In genomic region chr12:53379389-53380103, GRCh38 we compare ENCODE assay signal across 8 cellular contexts. TPM values are rescaled to one million over a fixed set of nuclear protein-coding genes. Genes with fewer than 3 reads are reported as not detected.
A peak's percentile ranks its signal among the peaks of the same experiment; 100 is the strongest.
DNase-seq lines count a peak whose midpoint lies in the region; ATAC-seq and TF ChIP-seq lines count a peak whose summit lies in the region.

No MANE protein-coding gene starts in this region.

- H3K9me3 ChIP-seq in SU-DHL-6 (ENCODE audit: insufficient read depth, low read length), result no peaks in the 10 kb centered on the region

- intact Hi-C loops in left cardiac atrium (cut with DNase I), result loop anchor here in 1 of 2 donors (2.0 kb wide), 1 partner anchor 55 kb away; no protein-coding TSS in a partner anchor
- intact Hi-C loops in posterior cingulate gyrus (cut with DNase I), result no loop called here

- H3K79me2 ChIP-seq in SU-DHL-6 (ENCODE audit: insufficient read depth, low read length), result peaks cover 34% of the 10 kb centered on the region

- H3K9me2 ChIP-seq in SU-DHL-6 (replicated peaks; ENCODE audit: insufficient read depth, low read length), result no peaks in the 10 kb centered on the region

- H3K4me1 ChIP-seq in urinary bladder (ENCODE audit: insufficient read depth), result peaks cover 4% of the 10 kb centered on the region

- H3K27ac ChIP-seq in SU-DHL-6 (ENCODE audit: low read depth, low read length) (peak overlapping the region; percentile 88), urinary bladder (ENCODE audit: low read depth) (peak overlapping the region; percentile 84)

- no peaks in the 10 kb centered on the region for H3K27me3 ChIP-seq in SU-DHL-6 (ENCODE audit: low read length)

- WGBS in urinary bladder, result under 1% methylated on average over 29 of the region's 29 CpGs

- H3K9ac ChIP-seq in SU-DHL-6 (ENCODE audit: low read length), result peak overlapping the region; percentile 85

- peak overlapping the region; percentile 67 for H3K4me2 ChIP-seq in SU-DHL-6 (ENCODE audit: low read depth, low read length, poor library complexity, severe bottlenecking)

- TF ChIP-seq CTCF in GM13976 (IDR thresholded peaks at IDR 0.05; ENCODE audit: borderline replicate concordance, control extremely low read depth, extremely low read depth, insufficient read depth, missing control alignments), result no peak
- TF ChIP-seq CTCF in SU-DHL-6 (IDR thresholded peaks at IDR 0.05; ENCODE audit: insufficient read depth, low read length, poor library complexity, severe bottlenecking), result no peak

- ATAC-seq in HG02798 (IDR thresholded peaks at IDR 0.05; ENCODE audit: poor library complexity, unreplicated experiment) (peak; percentile 76), left cardiac atrium (peak; percentile 85 to 90)

- H3F3A ChIP-seq in SU-DHL-6 (ENCODE audit: insufficient read depth), result peaks cover 27% of the 10 kb centered on the region; the same call in 1 of the 2 replicates

- peak; percentile 86 for DNase-seq in GM13976 (ENCODE audit: low spot score)
- peak; percentile 100 for DNase-seq in NCI-H1417 treated with DMSO at 0.1 percent for 48 hours (lab: John Stamatoyannopoulos, UW)
- peak; percentile 100 for DNase-seq in amniotic stem cell (lab: John Stamatoyannopoulos, UW)
- DNase-seq in left cardiac atrium, result peak; percentile 99
- DNase-seq in posterior cingulate gyrus, result peak; percentile 97 to 100 (median 99)

- H3K36me3 ChIP-seq in SU-DHL-6 (ENCODE audit: low read length), result no peaks in the 10 kb centered on the region; the same call in 1 of the 2 replicates
- peaks cover 5% of the 10 kb centered on the region for H3K36me3 ChIP-seq in urinary bladder (ENCODE audit: insufficient read depth)

- H4K20me1 ChIP-seq in SU-DHL-6 (ENCODE audit: low read depth, low read length), result no peaks in the 10 kb centered on the region

- H3K4me3 ChIP-seq in SU-DHL-6 (ENCODE audit: insufficient read depth, low read length, poor library complexity, severe bottlenecking) (peak overlapping the region; percentile 51), urinary bladder (ENCODE audit: low read depth, low read length) (peak overlapping the region; percentile 36)

- peak overlapping the region; percentile 90 for H2AFZ ChIP-seq in SU-DHL-6 (ENCODE audit: low read depth, low read length, severe bottlenecking)

- in situ Hi-C loops in GM13976 (cut with MboI; ENCODE audit: low sequenced_read_pairs, unreplicated experiment), result no loop called here

RNA-seq across cellular contexts. Expression of gene SP1, which starts 0.4 kb away (rescaled TPM):
- total RNA-seq in left cardiac atrium (10 to 100 TPM; 31.3 to 33.4 TPM), urinary bladder (60.5 TPM)
- polyA plus RNA-seq in urinary bladder, result 32.4 TPM

RNA-seq across cellular contexts. Expression of gene SP7, which starts 43.4 kb away (rescaled TPM):
- total RNA-seq in left cardiac atrium (not detected), urinary bladder (not detected)
- not detected for polyA plus RNA-seq in urinary bladder

RNA-seq across cellular contexts. Expression of gene AMHR2, which starts 44.1 kb away (rescaled TPM):
- total RNA-seq in left cardiac atrium (under 1 TPM in 1 of 2 donors, not detected in 1; 0.34 TPM), urinary bladder (not detected)
- 0.18 TPM for polyA plus RNA-seq in urinary bladder

RNA-seq across cellular contexts. Expression of gene AAAS, which starts 58.1 kb away (rescaled TPM):
- 10 to 100 TPM; 35.7 to 40.3 TPM for total RNA-seq in left cardiac atrium
- total RNA-seq in urinary bladder, result 33.3 TPM
- polyA plus RNA-seq in urinary bladder, result 45.4 TPM

Comparison
In these comparisons a context has a peak if more than half of its experiments do, and no peak if none do; other contexts are left out.
1. Peak in every context shown above with its lines: DNase-seq, ATAC-seq, H3K4me3 ChIP-seq and H3K27ac ChIP-seq.